ENCODE assay signal across 28 cellular contexts in genomic region chr1:116775116-116775752, GRCh38. TPM values are rescaled to one million over a fixed set of nuclear protein-coding genes. Genes with fewer than 3 reads are reported as not detected.
DNase-seq lines count a peak whose midpoint lies in the region; ATAC-seq and TF ChIP-seq lines count a peak whose summit lies in the region.
"Had no signal": no experiment of that assay in that cellular context is flagged by ENCODE, and none has a peak within 500 bp of the region (broad histone marks: within the 10 kb centered on the region; RNA-seq: fewer than 3 reads in every experiment).

No MANE protein-coding gene starts in this region.

- H3K4me1 Mint-ChIP-seq in activated naive CD4-positive, alpha-beta T cell treated with anti-CD3 and anti-CD28 coated beads, Interleukin-2, amount 50 U/mL, for 24 hours, result peaks cover 69% of the 10 kb centered on the region
- peaks cover 63% of the 10 kb centered on the region for H3K4me1 Mint-ChIP-seq in activated naive CD8-positive, alpha-beta T cell treated with anti-CD3 and anti-CD28 coated beads for 36 hours
- peaks cover 63% of the 10 kb centered on the region for H3K4me1 Mint-ChIP-seq in stimulated activated naive CD8-positive, alpha-beta T cell treated with anti-CD3 and anti-CD28 coated beads, Interleukin-15, amount 100 ng/mL, for 72 hours

- H3K9me3 Mint-ChIP-seq in activated naive CD4-positive, alpha-beta T cell treated with anti-CD3 and anti-CD28 coated beads, Interleukin-2, amount 50 U/mL, for 24 hours, result peaks cover 10% of the 10 kb centered on the region
- peaks cover 36% of the 10 kb centered on the region for H3K9me3 Mint-ChIP-seq in activated naive CD8-positive, alpha-beta T cell treated with anti-CD3 and anti-CD28 coated beads for 36 hours
- peaks cover 0 to 11% of the 10 kb centered on the region in 2 donors for H3K9me3 Mint-ChIP-seq in stimulated activated naive CD8-positive, alpha-beta T cell treated with anti-CD3 and anti-CD28 coated beads, Interleukin-15, amount 100 ng/mL, for 72 hours
- H3K9me3 Mint-ChIP-seq: HFFc6 had no signal

- no peaks in the 10 kb centered on the region for H3K36me3 ChIP-seq in lower lobe of right lung

- H3K27me3 ChIP-seq in lower lobe of right lung (ENCODE audit: low read depth), result no peaks in the 10 kb centered on the region

- ATAC-seq in stimulated activated naive CD8-positive, alpha-beta T cell treated with anti-CD3 and anti-CD28 coated beads, Interleukin-15, amount 100 ng/mL, for 72 hours, result no peak
- ATAC-seq in HG03439 (IDR thresholded peaks at IDR 0.05; ENCODE audit: unreplicated experiment) (no peak), lower lobe of right lung (no peak)
- ATAC-seq: mucosa of descending colon, Right ventricle myocardium inferior, sciatic nerve had no signal

- no peak overlapping the region for H3K27ac Mint-ChIP-seq in activated naive CD4-positive, alpha-beta T cell treated with anti-CD3 and anti-CD28 coated beads, Interleukin-2, amount 50 U/mL, for 24 hours
- H3K27ac Mint-ChIP-seq in activated naive CD8-positive, alpha-beta T cell treated with anti-CD3 and anti-CD28 coated beads for 36 hours, result peak overlapping the region; percentile 63
- peak overlapping the region in 1 of 2 donors; percentile 30 for H3K27ac Mint-ChIP-seq in stimulated activated naive CD8-positive, alpha-beta T cell treated with anti-CD3 and anti-CD28 coated beads, Interleukin-15, amount 100 ng/mL, for 72 hours
- H3K27ac Mint-ChIP-seq: HFFc6, type B pancreatic cell had no signal

- peaks cover 12% of the 10 kb centered on the region for H3K36me3 Mint-ChIP-seq in activated naive CD4-positive, alpha-beta T cell treated with anti-CD3 and anti-CD28 coated beads, Interleukin-2, amount 50 U/mL, for 24 hours
- H3K36me3 Mint-ChIP-seq in activated naive CD8-positive, alpha-beta T cell treated with anti-CD3 and anti-CD28 coated beads for 36 hours, result peaks cover 71% of the 10 kb centered on the region
- H3K36me3 Mint-ChIP-seq: type B pancreatic cell had no signal

- H3K4me1 ChIP-seq in lower lobe of right lung, result no peaks in the 10 kb centered on the region

- H3K9me3 ChIP-seq in lower lobe of right lung, result no peaks in the 10 kb centered on the region
- H3K9me3 ChIP-seq: mucosa of descending colon had no signal

- H3K27me3 Mint-ChIP-seq in activated naive CD4-positive, alpha-beta T cell treated with anti-CD3 and anti-CD28 coated beads, Interleukin-2, amount 50 U/mL, for 24 hours, result no peaks in the 10 kb centered on the region
- H3K27me3 Mint-ChIP-seq in activated naive CD8-positive, alpha-beta T cell treated with anti-CD3 and anti-CD28 coated beads for 36 hours, result no peaks in the 10 kb centered on the region
- no peaks in the 10 kb centered on the region for H3K27me3 Mint-ChIP-seq in stimulated activated naive CD8-positive, alpha-beta T cell treated with anti-CD3 and anti-CD28 coated beads, Interleukin-15, amount 100 ng/mL, for 72 hours

- H3K27ac ChIP-seq in lower lobe of right lung, result no peak overlapping the region
- H3K27ac ChIP-seq: 22Rv1, epithelial cell of prostate had no signal

- intact Hi-C loops in lower lobe of right lung (cut with DNase I), result no loop called here

- H3K4me3 ChIP-seq in lower lobe of right lung, result no peak overlapping the region
- H3K4me3 ChIP-seq: lung, mucosa of descending colon had no signal

- DNase-seq in NCI-H510A treated with DMSO at 0.1 percent for 48 hours (lab: John Stamatoyannopoulos, UW) (peak; percentile 37), NCI-H510A (lab: John Stamatoyannopoulos, UW) (no peak), lower lobe of right lung (no peak)
- DNase-seq in activated naive CD4-positive, alpha-beta T cell (lab: John Stamatoyannopoulos, UW), result no peak
- DNase-seq in activated naive CD8-positive, alpha-beta T cell treated with anti-CD3 and anti-CD28 coated beads for 36 hours, result no peak
- no peak for DNase-seq in stimulated activated naive CD8-positive, alpha-beta T cell treated with anti-CD3 and anti-CD28 coated beads, Interleukin-15, amount 100 ng/mL, for 72 hours
- DNase-seq: activated CD4-positive, CD25-positive, alpha-beta regulatory T cell treated with anti-CD3 and anti-CD28 coated beads, Interleukin-2, amount 50 U/mL, for 72 hours; DMS53; GF-D8; head of caudate nucleus; HFFc6; IMR-90; mucosa of descending colon; NCI-H1105; NCI-H2029 treated with DMSO at 0.1 percent for 48 hours; NCI-H226; OCI-M1; posterior cingulate gyrus had no signal

- H3K4me3 Mint-ChIP-seq in activated naive CD4-positive, alpha-beta T cell treated with anti-CD3 and anti-CD28 coated beads, Interleukin-2, amount 50 U/mL, for 24 hours, result peak overlapping the region; percentile 59
- peak overlapping the region; percentile 70 for H3K4me3 Mint-ChIP-seq in activated naive CD8-positive, alpha-beta T cell treated with anti-CD3 and anti-CD28 coated beads for 36 hours
- peak overlapping the region; percentile 37 to 53 for H3K4me3 Mint-ChIP-seq in stimulated activated naive CD8-positive, alpha-beta T cell treated with anti-CD3 and anti-CD28 coated beads, Interleukin-15, amount 100 ng/mL, for 72 hours
- H3K4me3 Mint-ChIP-seq: HFFc6, type B pancreatic cell had no signal

- TF ChIP-seq CTCF in lower lobe of right lung (IDR thresholded peaks at IDR 0.05), result no peak

RNA-seq across cellular contexts. Expression of gene CD2, which starts 21.0 kb away (rescaled TPM):
- 100 to 1,000 TPM; 291 TPM for total RNA-seq in activated naive CD8-positive, alpha-beta T cell treated with anti-CD3 and anti-CD28 coated beads for 36 hours
- total RNA-seq in lower lobe of right lung, result 9.8 TPM
- total RNA-seq: chondrocyte, HFFc6, IMR-90, kidney epithelial cell had no signal

Comparison
In these comparisons a context has a peak if more than half of its experiments do, and no peak if none do; other contexts are left out.
1. RNA of gene CD2, which starts 21.0 kb away (total RNA-seq): 291 TPM in activated naive CD8-positive, alpha-beta T cell treated with anti-CD3 and anti-CD28 coated beads for 36 hours; 9.8 TPM in lower lobe of right lung (single experiment); every median in the first group is over 10 times any median in the second.
2. Peak in every context shown above with its lines, with median percentiles within 50 percentile points of each other: H3K4me3 Mint-ChIP-seq.